ENCODE assay signal across 8 cellular contexts in genomic region chr3:46705022-46705530, GRCh38. TPM values are rescaled to one million over a fixed set of nuclear protein-coding genes. Genes with fewer than 3 reads are reported as not detected.
DNase-seq lines count a peak whose midpoint lies in the region; ATAC-seq and TF ChIP-seq lines count a peak whose summit lies in the region.

No MANE protein-coding gene starts in this region.

- DNase-seq in Caco-2 (peak; percentile 78 to 79), HFFc6 (peak; percentile 61), NCI-H524 treated with DMSO at 0.1 percent for 48 hours (lab: John Stamatoyannopoulos, UW) (peak; percentile 23), mesothelial cell of epicardium (ENCODE audit: low spot score in 2 of 2, unreplicated experiment in 2 of 2) (peak in 1 of 2 experiments; percentile 80)
- peak; percentile 77 for DNase-seq in activated CD4-positive, alpha-beta memory T cell treated with anti-CD3 and anti-CD28 coated beads for 36 hours
- peak; percentile 45 for DNase-seq in effector CD8-positive, alpha-beta T cell (lab: John Stamatoyannopoulos, UW)
- peak; percentile 28 to 32 for DNase-seq in stimulated activated CD8-positive, alpha-beta memory T cell treated with anti-CD3 and anti-CD28 coated beads, Interleukin-7, amount 100 ng/mL, for 1 hour (ENCODE audit: low read depth in 2 of 2)

- H3K27ac Mint-ChIP-seq in Caco-2 (ENCODE audit: unreplicated experiment) = no peak overlapping the region
- no peak overlapping the region for H3K27ac Mint-ChIP-seq in HFFc6
- no peak overlapping the region for H3K27ac Mint-ChIP-seq in activated CD4-positive, alpha-beta memory T cell treated with anti-CD3 and anti-CD28 coated beads for 36 hours
- no peak overlapping the region for H3K27ac Mint-ChIP-seq in mesothelial cell of epicardium

- no peaks in the 10 kb centered on the region for H3K9me3 ChIP-seq in Caco-2

- H3K4me1 Mint-ChIP-seq in Caco-2 (ENCODE audit: low read depth, unreplicated experiment) (no peaks in the 10 kb centered on the region), HFFc6 (ENCODE audit: low read depth) (peaks cover 11% of the 10 kb centered on the region), mesothelial cell of epicardium (peaks cover 24% of the 10 kb centered on the region)
- peaks cover 10% of the 10 kb centered on the region for H3K4me1 Mint-ChIP-seq in activated CD4-positive, alpha-beta memory T cell treated with anti-CD3 and anti-CD28 coated beads for 36 hours (ENCODE audit: low read depth)

- H3K36me3 Mint-ChIP-seq in Caco-2 (ENCODE audit: insufficient read depth, unreplicated experiment) (no peaks in the 10 kb centered on the region), HFFc6 (ENCODE audit: low read depth) (no peaks in the 10 kb centered on the region), mesothelial cell of epicardium (no peaks in the 10 kb centered on the region)
- no peaks in the 10 kb centered on the region for H3K36me3 Mint-ChIP-seq in activated CD4-positive, alpha-beta memory T cell treated with anti-CD3 and anti-CD28 coated beads for 36 hours

- H3K4me1 ChIP-seq in Caco-2 = no peaks in the 10 kb centered on the region

- BruUV-seq in Caco-2 (replicated peaks; lab: Mats Ljungman, UMichigan) = no TSS peak

- no peaks in the 10 kb centered on the region; the same call in 1 of the 2 replicates for H3K27me3 ChIP-seq in Caco-2 (replicated peaks; ENCODE audit: control insufficient read depth, insufficient read depth, low read length)

- H3K4me3 Mint-ChIP-seq in Caco-2 (ENCODE audit: unreplicated experiment) (no peak overlapping the region), HFFc6 (no peak overlapping the region), mesothelial cell of epicardium (no peak overlapping the region)
- H3K4me3 Mint-ChIP-seq in activated CD4-positive, alpha-beta memory T cell treated with anti-CD3 and anti-CD28 coated beads for 36 hours = no peak overlapping the region

- CTCF ChIA-PET in Caco-2 (lab: Charles Lee) = interaction anchor here (0.6 to 4.4 kb wide), 2 partner anchors 101 to 190 kb away, joined by 3 to 19 read pairs; no protein-coding TSS in a partner anchor
- CTCF ChIA-PET in activated CD4-positive, alpha-beta memory T cell treated with anti-CD3 and anti-CD28 coated beads for 36 hours (lab: Charles Lee) = interaction anchor here (0.9 to 3.8 kb wide), 9 partner anchors 10 to 213 kb away, joined by 3 to 19 read pairs (median 7); no protein-coding TSS in a partner anchor

- H3K4me3 ChIP-seq in Caco-2 (ENCODE audit: low read depth, low read length) = no peak overlapping the region

- H3K9me3 Mint-ChIP-seq in Caco-2 (ENCODE audit: unreplicated experiment) = no peaks in the 10 kb centered on the region
- no peaks in the 10 kb centered on the region for H3K9me3 Mint-ChIP-seq in HFFc6
- H3K9me3 Mint-ChIP-seq in activated CD4-positive, alpha-beta memory T cell treated with anti-CD3 and anti-CD28 coated beads for 36 hours = no peaks in the 10 kb centered on the region
- no peaks in the 10 kb centered on the region for H3K9me3 Mint-ChIP-seq in mesothelial cell of epicardium

- TF ChIP-seq CTCF in Caco-2 (IDR thresholded peaks at IDR 0.05; ENCODE audit: insufficient read depth in 1 of 2, low read depth in 1 of 2, low read length in 1 of 2, severe bottlenecking in 1 of 2, unreplicated experiment in 1 of 2) (peak; percentile 91 to 95), HFFc6 (IDR thresholded peaks at IDR 0.05) (peak; percentile 98), mesothelial cell of epicardium (IDR thresholded peaks at IDR 0.05; ENCODE audit: unreplicated experiment) (peak; percentile 86)

- ATAC-seq in GM18868 (IDR thresholded peaks at IDR 0.05; ENCODE audit: unreplicated experiment) = no peak

- POLR2A ChIA-PET in Caco-2 (lab: Charles Lee) = no interaction called here
- POLR2A ChIA-PET in activated CD4-positive, alpha-beta memory T cell treated with anti-CD3 and anti-CD28 coated beads for 36 hours (lab: Charles Lee) = interaction anchor here (0.5 kb wide), 1 partner anchor 649 kb away, joined by 3 read pairs; no protein-coding TSS in a partner anchor

- H3K27me3 Mint-ChIP-seq in Caco-2 (ENCODE audit: insufficient read depth, unreplicated experiment) (peaks cover 6% of the 10 kb centered on the region), HFFc6 (ENCODE audit: insufficient read depth) (peaks cover 37% of the 10 kb centered on the region), mesothelial cell of epicardium (ENCODE audit: low read depth) (peaks cover 24% of the 10 kb centered on the region)
- peaks cover 2% of the 10 kb centered on the region for H3K27me3 Mint-ChIP-seq in activated CD4-positive, alpha-beta memory T cell treated with anti-CD3 and anti-CD28 coated beads for 36 hours

- intact Hi-C loops in Caco-2 (cut with micrococcal nuclease; ENCODE audit: unreplicated experiment) = loop anchor here (1.0 to 5.0 kb wide), 4 partner anchors 156 to 218 kb away; no protein-coding TSS in a partner anchor
- intact Hi-C loops in activated CD4-positive, alpha-beta memory T cell treated with anti-CD3 and anti-CD28 coated beads for 36 hours (cut with micrococcal nuclease) = loop anchor here (1.0 to 10.0 kb wide), 2 partner anchors 160 to 190 kb away; partner anchors contain the start of gene MYL3

- no peaks in the 10 kb centered on the region for H3K36me3 ChIP-seq in Caco-2 (ENCODE audit: control insufficient read depth, insufficient read depth, low read length)

RNA-seq across cellular contexts. Expression of gene TMIE, which starts 3.9 kb away (rescaled TPM):
- not detected in 2 replicates for total RNA-seq in Caco-2 (2022)
- total RNA-seq in HFFc6 (2021; fragmentation: NEBNext Ultra II Directional; extraction: Animal tissue kit (Norgen Biotek cat#: 25700)) = not detected
- 1 to 10 TPM in 1 of 2 experiments, under 1 TPM in 1; 0.93 to 1.3 TPM for total RNA-seq in activated CD4-positive, alpha-beta memory T cell treated with anti-CD3 and anti-CD28 coated beads for 36 hours
- 0.31 to 0.68 TPM (median 0.54 TPM) in 3 replicates for total RNA-seq in mesothelial cell of epicardium

RNA-seq across cellular contexts. Expression of gene ALS2CL, which starts 11.6 kb away (rescaled TPM):
- total RNA-seq in Caco-2 (2022) (11.2 and 15.2 TPM in 2 replicates), mesothelial cell of epicardium (6.2 to 7.1 TPM (median 6.8 TPM) in 3 replicates)
- total RNA-seq in HFFc6 (2021; fragmentation: NEBNext Ultra II Directional; extraction: Animal tissue kit (Norgen Biotek cat#: 25700)) = 1 to 10 TPM; 1.7 to 3.9 (median 2.4) TPM
- 1 to 10 TPM; 4.0 to 4.3 TPM for total RNA-seq in activated CD4-positive, alpha-beta memory T cell treated with anti-CD3 and anti-CD28 coated beads for 36 hours

RNA-seq across cellular contexts. Expression of gene PRSS50, which starts 12.6 kb away (rescaled TPM):
- total RNA-seq in Caco-2 (2022) = not detected in 2 replicates
- not detected for total RNA-seq in HFFc6 (2021; fragmentation: NEBNext Ultra II Directional; extraction: Animal tissue kit (Norgen Biotek cat#: 25700))
- not detected for total RNA-seq in activated CD4-positive, alpha-beta memory T cell treated with anti-CD3 and anti-CD28 coated beads for 36 hours
- 4.4 to 4.8 TPM (median 4.5 TPM) in 3 replicates for total RNA-seq in mesothelial cell of epicardium
